Comparison of ENCODE assay signal across 1 cellular context in the genomic region with DNA sequence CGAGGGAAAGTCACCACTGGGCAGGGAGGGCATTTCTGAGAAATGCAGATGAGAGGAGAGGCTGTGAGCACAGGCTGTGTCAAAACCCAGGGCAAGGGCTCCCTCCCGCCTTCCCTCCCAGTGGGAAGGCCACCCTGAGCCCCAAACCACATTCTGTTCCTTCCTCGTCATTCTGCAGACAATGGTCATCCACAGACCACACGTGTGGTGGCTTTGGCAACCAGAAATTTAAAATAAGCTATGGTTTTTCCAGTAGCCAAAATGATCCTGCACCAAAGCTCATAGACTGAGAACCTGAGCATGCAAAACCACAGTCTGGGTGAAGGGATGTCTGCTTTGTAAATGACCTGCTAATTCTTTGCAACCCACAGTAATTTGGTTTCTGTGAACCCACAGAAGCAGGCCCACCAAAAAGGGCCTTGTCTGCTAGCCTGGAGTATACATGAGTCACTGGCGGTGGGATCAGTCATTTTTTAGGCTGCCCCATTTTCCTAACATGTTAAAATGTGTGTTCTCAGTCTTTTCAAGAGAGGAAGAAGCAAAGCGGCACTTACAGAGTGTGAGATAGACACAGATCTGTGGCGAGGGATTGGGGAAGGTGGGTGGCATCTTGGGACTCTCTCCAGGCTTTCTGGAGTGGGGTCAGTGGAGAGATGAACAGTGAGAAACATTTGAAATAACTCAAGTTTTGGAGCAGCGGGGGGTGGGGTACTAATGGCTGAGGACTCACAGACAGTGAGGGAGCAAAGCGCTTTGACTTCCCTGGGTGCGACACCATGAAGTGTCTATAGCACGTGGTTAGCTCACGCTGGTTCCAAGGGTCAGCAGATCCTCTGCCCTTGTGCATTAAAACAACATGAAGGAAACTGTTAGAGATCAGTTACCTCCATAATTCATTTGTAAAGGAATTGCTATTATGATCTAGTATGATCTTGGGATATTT.
TF ChIP-seq lines count a peak whose summit lies in the region.

No MANE protein-coding gene starts in this region.

TF ChIP-seq in WTC11, 78 proteins besides CTCF, POLR2A, EP300 and RAD21:
- TF ChIP-seq, protein P1, sequence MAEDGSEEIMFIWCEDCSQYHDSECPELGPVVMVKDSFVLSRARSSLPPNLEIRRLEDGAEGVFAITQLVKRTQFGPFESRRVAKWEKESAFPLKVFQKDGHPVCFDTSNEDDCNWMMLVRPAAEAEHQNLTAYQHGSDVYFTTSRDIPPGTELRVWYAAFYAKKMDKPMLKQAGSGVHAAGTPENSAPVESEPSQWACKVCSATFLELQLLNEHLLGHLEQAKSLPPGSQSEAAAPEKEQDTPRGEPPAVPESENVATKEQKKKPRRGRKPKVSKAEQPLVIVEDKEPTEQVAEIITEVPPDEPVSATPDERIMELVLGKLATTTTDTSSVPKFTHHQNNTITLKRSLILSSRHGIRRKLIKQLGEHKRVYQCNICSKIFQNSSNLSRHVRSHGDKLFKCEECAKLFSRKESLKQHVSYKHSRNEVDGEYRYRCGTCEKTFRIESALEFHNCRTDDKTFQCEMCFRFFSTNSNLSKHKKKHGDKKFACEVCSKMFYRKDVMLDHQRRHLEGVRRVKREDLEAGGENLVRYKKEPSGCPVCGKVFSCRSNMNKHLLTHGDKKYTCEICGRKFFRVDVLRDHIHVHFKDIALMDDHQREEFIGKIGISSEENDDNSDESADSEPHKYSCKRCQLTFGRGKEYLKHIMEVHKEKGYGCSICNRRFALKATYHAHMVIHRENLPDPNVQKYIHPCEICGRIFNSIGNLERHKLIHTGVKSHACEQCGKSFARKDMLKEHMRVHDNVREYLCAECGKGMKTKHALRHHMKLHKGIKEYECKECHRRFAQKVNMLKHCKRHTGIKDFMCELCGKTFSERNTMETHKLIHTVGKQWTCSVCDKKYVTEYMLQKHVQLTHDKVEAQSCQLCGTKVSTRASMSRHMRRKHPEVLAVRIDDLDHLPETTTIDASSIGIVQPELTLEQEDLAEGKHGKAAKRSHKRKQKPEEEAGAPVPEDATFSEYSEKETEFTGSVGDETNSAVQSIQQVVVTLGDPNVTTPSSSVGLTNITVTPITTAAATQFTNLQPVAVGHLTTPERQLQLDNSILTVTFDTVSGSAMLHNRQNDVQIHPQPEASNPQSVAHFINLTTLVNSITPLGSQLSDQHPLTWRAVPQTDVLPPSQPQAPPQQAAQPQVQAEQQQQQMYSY (CRISPR knock-in tag; IDR thresholded peaks at IDR 0.05): no peak
- no peak for TF ChIP-seq JAZF1 (CRISPR knock-in tag; IDR thresholded peaks at IDR 0.05)
- no peak for TF ChIP-seq ZNF423 (CRISPR knock-in tag; IDR thresholded peaks at IDR 0.05)
- TF ChIP-seq, protein P2, sequence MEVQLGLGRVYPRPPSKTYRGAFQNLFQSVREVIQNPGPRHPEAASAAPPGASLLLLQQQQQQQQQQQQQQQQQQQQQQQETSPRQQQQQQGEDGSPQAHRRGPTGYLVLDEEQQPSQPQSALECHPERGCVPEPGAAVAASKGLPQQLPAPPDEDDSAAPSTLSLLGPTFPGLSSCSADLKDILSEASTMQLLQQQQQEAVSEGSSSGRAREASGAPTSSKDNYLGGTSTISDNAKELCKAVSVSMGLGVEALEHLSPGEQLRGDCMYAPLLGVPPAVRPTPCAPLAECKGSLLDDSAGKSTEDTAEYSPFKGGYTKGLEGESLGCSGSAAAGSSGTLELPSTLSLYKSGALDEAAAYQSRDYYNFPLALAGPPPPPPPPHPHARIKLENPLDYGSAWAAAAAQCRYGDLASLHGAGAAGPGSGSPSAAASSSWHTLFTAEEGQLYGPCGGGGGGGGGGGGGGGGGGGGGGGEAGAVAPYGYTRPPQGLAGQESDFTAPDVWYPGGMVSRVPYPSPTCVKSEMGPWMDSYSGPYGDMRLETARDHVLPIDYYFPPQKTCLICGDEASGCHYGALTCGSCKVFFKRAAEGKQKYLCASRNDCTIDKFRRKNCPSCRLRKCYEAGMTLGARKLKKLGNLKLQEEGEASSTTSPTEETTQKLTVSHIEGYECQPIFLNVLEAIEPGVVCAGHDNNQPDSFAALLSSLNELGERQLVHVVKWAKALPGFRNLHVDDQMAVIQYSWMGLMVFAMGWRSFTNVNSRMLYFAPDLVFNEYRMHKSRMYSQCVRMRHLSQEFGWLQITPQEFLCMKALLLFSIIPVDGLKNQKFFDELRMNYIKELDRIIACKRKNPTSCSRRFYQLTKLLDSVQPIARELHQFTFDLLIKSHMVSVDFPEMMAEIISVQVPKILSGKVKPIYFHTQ (CRISPR knock-in tag; IDR thresholded peaks at IDR 0.05): no peak
- no peak for TF ChIP-seq NR1H2 (CRISPR knock-in tag; IDR thresholded peaks at IDR 0.05)
- no peak for TF ChIP-seq NFATC4 (CRISPR knock-in tag; IDR thresholded peaks at IDR 0.05)
- no peak for TF ChIP-seq FOXK1 (CRISPR knock-in tag; IDR thresholded peaks at IDR 0.05)
- no peak for TF ChIP-seq ZNF281 (CRISPR knock-in tag; IDR thresholded peaks at IDR 0.05)
- no peak for TF ChIP-seq ZNF138 (CRISPR knock-in tag; conservative IDR thresholded peaks at IDR 0.05)
- TF ChIP-seq FOXP1 (CRISPR knock-in tag; IDR thresholded peaks at IDR 0.05; ENCODE audit: borderline replicate concordance): no peak
- TF ChIP-seq TP53 (CRISPR knock-in tag; IDR thresholded peaks at IDR 0.05): no peak
- no peak for TF ChIP-seq ERG (CRISPR knock-in tag; IDR thresholded peaks at IDR 0.05)
- TF ChIP-seq SMAD4 (CRISPR knock-in tag; IDR thresholded peaks at IDR 0.05): no peak
